Comparison of ENCODE assay signal across 15 cellular contexts in the genomic region with DNA sequence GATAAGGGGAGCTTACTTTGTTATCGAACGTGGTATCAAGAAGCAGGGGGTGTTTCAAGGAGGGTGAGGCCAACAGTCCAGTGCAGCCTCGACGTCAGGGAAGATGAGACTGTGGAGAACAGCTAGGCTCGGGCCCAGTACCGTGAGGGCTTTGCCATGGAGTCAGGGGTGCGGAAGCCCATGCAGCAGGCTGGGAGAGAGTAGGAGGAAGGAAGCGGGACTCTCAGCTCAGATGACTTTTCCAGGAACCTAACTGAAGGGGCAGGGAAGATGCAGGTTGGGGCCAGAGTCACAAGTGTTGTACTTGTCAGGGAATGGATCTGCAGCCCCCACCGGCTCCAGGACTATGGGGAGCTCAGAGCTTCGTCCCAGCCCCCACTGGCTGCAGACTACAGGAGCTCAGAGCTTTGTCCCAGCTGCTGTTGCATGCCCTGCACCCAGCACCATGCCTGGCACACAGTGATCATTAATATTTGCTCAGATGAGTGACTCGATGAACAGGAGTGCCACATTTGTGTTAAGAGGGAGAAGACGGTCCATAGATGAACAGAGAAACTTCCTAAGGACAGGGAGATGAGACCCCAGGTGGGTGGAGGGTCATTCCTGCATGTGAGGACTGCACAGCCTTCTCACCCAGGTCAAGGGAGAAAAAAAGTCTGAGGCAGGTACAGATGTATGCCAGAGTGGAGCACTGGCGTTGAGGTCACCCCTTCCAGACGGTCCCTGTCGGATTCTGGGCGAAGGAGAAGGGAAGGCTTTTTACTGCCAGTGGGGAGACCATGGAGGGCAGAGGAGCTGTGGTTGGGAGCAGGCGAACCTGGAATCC. TPM values are rescaled to one million over a fixed set of nuclear protein-coding genes. Genes with fewer than 3 reads are reported as not detected.
DNase-seq lines count a peak whose midpoint lies in the region; ATAC-seq, FAIRE-seq and TF ChIP-seq lines count a peak whose summit lies in the region.
"Had no signal": no experiment of that assay in that cellular context is flagged by ENCODE, and none has a peak within 500 bp of the region (broad histone marks: within the 10 kb centered on the region; RNA-seq: fewer than 3 reads in every experiment).

No MANE protein-coding gene starts in this region.

- H3K27ac ChIP-seq in OCI-LY3 (ENCODE audit: low read length) (no peak overlapping the region), prostate gland (no peak overlapping the region)
- H3K27ac ChIP-seq: KMS-11, transverse colon had no signal

- H3K4me3 ChIP-seq in OCI-LY3 (ENCODE audit: low read length) (peak overlapping the region; percentile 10; the same call in 1 of the 2 replicates), prostate gland (no peak overlapping the region)
- H3K4me3 ChIP-seq: transverse colon had no signal

- H3K79me2 ChIP-seq in OCI-LY3 (ENCODE audit: low read length) = no peaks in the 10 kb centered on the region

- H3K36me3 ChIP-seq in OCI-LY3 (replicated peaks; ENCODE audit: low read depth, low read length) (no peaks in the 10 kb centered on the region), prostate gland (no peaks in the 10 kb centered on the region)
- H3K36me3 ChIP-seq: transverse colon had no signal

- no peaks in the 10 kb centered on the region for H4K20me1 ChIP-seq in OCI-LY3 (ENCODE audit: insufficient read depth, low read length)

- intact Hi-C loops in prostate gland (cut with DNase I) = no loop called here

- DNase-seq in D721Med (ENCODE audit: insufficient read length, low spot score) (no peak), RKO (ENCODE audit: low spot score) (no peak), prostate gland (ENCODE audit: low spot score) (no peak), CD1c-positive myeloid dendritic cell (ENCODE audit: extremely low spot score) (no peak)
- no peak for DNase-seq in activated naive CD4-positive, alpha-beta T cell (lab: John Stamatoyannopoulos, UW)
- DNase-seq: activated CD4-positive, alpha-beta T cell treated with anti-CD3 and anti-CD28 coated beads, Interleukin-2, amount 10 ng/mL, durations not matched to agents 7 days and 5 days; activated naive CD4-positive, alpha-beta T cell treated with anti-CD3 and anti-CD28 coated beads, Interleukin-2, amount 10 ng/mL, durations not matched to agents 7 days and 5 days; DND-41; immature natural killer cell; NCI-H2081 treated with DMSO at 0.1 percent for 48 hours; transverse colon had no signal

- FAIRE-seq in D721Med (lab: Jason Lieb, UNC) = peak; percentile 68

- TF ChIP-seq CTCF in D721Med (IDR thresholded peaks at IDR 0.05; ENCODE audit: insufficient read depth, missing control alignments) (no peak), OCI-LY3 (IDR thresholded peaks at IDR 0.05; ENCODE audit: low read depth, low read length) (no peak), prostate gland (IDR thresholded peaks at IDR 0.05) (no peak)

- WGBS in prostate gland = 87% methylated on average over 17 of the region's 17 CpGs

- peak overlapping the region; percentile 61 for H3K4me2 ChIP-seq in OCI-LY3 (ENCODE audit: low read length)
- H3K4me2 ChIP-seq: KMS-11 had no signal

- H3K4me1 ChIP-seq in OCI-LY3 (ENCODE audit: low read length) (peaks cover 23% of the 10 kb centered on the region), prostate gland (replicated peaks) (no peaks in the 10 kb centered on the region)
- H3K4me1 ChIP-seq: transverse colon had no signal

- no peak overlapping the region for H2AFZ ChIP-seq in OCI-LY3 (ENCODE audit: low read depth, low read length)

- H3K9me3 ChIP-seq in OCI-LY3 (ENCODE audit: insufficient read depth, low read length) = no peaks in the 10 kb centered on the region
- H3K9me3 ChIP-seq in prostate gland = no peaks in the 10 kb centered on the region
- H3K9me3 ChIP-seq: transverse colon had no signal

- no peak overlapping the region for H3K9ac ChIP-seq in OCI-LY3 (ENCODE audit: low read length)
- H3K9ac ChIP-seq: KMS-11 had no signal

- H3K27me3 ChIP-seq in OCI-LY3 (ENCODE audit: low read depth, low read length) = no peaks in the 10 kb centered on the region
- no peaks in the 10 kb centered on the region for H3K27me3 ChIP-seq in prostate gland (replicated peaks; ENCODE audit: insufficient read depth)
- H3K27me3 ChIP-seq: transverse colon had no signal

- peak; percentile 36 for ATAC-seq in GM19395 (IDR thresholded peaks at IDR 0.05; ENCODE audit: unreplicated experiment)
- peak; percentile 8 for ATAC-seq in HG02852 (IDR thresholded peaks at IDR 0.05; ENCODE audit: unreplicated experiment)

- TF ChIP-seq POLR2A in prostate gland (IDR thresholded peaks at IDR 0.05) = no peak

RNA-seq across cellular contexts. Expression of a gene that starts 36.4 kb away (rescaled TPM):
- 10 to 100 TPM; 25.6 to 32.2 TPM for total RNA-seq in prostate gland

RNA-seq across cellular contexts. Expression of a gene that starts 38.1 kb away (rescaled TPM):
- total RNA-seq in prostate gland = 10 to 100 TPM; 18.2 to 48.6 TPM
